In the genomic region with DNA sequence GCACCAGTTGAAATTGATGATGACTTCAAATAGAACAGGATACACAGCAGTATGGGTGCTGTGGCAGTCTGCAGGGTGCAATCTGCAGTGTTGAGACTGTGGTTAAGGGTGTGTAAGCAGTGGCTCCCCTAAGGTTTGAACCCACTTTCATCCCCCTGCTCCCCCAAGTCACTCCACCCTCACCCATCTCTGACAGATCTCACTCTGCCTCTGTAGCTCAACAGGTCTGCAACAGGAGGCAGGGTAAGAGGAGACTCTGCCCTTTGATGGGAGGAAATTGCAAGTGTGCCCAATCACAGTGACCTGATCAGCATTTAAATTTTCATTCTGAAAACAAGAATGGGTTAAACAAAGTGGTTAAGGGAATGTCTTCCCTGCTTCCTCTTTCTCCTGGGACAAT, we compare ENCODE assay signal across 1 cellular context.
TF ChIP-seq lines count a peak whose summit lies in the region.

No MANE protein-coding gene starts in this region.

TF ChIP-seq in HEK293, 187 proteins besides CTCF, POLR2A, EP300 and RAD21 (continued from another document):
- TF ChIP-seq, protein P1, sequence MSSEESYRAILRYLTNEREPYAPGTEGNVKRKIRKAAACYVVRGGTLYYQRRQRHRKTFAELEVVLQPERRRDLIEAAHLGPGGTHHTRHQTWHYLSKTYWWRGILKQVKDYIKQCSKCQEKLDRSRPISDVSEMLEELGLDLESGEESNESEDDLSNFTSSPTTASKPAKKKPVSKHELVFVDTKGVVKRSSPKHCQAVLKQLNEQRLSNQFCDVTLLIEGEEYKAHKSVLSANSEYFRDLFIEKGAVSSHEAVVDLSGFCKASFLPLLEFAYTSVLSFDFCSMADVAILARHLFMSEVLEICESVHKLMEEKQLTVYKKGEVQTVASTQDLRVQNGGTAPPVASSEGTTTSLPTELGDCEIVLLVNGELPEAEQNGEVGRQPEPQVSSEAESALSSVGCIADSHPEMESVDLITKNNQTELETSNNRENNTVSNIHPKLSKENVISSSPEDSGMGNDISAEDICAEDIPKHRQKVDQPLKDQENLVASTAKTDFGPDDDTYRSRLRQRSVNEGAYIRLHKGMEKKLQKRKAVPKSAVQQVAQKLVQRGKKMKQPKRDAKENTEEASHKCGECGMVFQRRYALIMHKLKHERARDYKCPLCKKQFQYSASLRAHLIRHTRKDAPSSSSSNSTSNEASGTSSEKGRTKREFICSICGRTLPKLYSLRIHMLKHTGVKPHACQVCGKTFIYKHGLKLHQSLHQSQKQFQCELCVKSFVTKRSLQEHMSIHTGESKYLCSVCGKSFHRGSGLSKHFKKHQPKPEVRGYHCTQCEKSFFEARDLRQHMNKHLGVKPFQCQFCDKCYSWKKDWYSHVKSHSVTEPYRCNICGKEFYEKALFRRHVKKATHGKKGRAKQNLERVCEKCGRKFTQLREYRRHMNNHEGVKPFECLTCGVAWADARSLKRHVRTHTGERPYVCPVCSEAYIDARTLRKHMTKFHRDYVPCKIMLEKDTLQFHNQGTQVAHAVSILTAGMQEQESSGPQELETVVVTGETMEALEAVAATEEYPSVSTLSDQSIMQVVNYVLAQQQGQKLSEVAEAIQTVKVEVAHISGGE (tag by site-specific recombination; conservative IDR thresholded peaks at IDR 0.05; ENCODE audit: low read depth), result no peak
- peak; percentile 80 for TF ChIP-seq SCRT2 (tag by site-specific recombination; IDR thresholded peaks at IDR 0.05)
- no peak for TF ChIP-seq ZBTB17 (tag by site-specific recombination; IDR thresholded peaks at IDR 0.05)
- no peak for TF ChIP-seq ZNF354C (tag by site-specific recombination; IDR thresholded peaks at IDR 0.05; ENCODE audit: borderline replicate concordance, low read depth)
